ENCODE assay signal across 17 cellular contexts in genomic region chr13:113969311-113969972, GRCh38. TPM values are rescaled to one million over a fixed set of nuclear protein-coding genes. Genes with fewer than 3 reads are reported as not detected.
DNase-seq lines count a peak whose midpoint lies in the region; ATAC-seq and TF ChIP-seq lines count a peak whose summit lies in the region.
"Had no signal": no experiment of that assay in that cellular context is flagged by ENCODE, and none has a peak within 500 bp of the region (broad histone marks: within the 10 kb centered on the region; RNA-seq: fewer than 3 reads in every experiment).

No MANE protein-coding gene starts in this region.

- H3K18ac ChIP-seq in H9 (ENCODE audit: insufficient read length, low read depth, low read length) = no peak overlapping the region

- H3K4me1 Mint-ChIP-seq in CD8-positive, alpha-beta T cell (ENCODE audit: low read depth) = no peaks in the 10 kb centered on the region
- H3K4me1 Mint-ChIP-seq in H9 = peaks cover 0 to 4% of the 10 kb centered on the region in 2 experiments; a peak in 1 of 4 replicates
- peaks cover 3% of the 10 kb centered on the region for H3K4me1 Mint-ChIP-seq in mesothelial cell of epicardium
- H3K4me1 Mint-ChIP-seq: IgD-negative memory B cell had no signal

- H3K36me3 Mint-ChIP-seq in CD8-positive, alpha-beta T cell = peaks cover 42% of the 10 kb centered on the region
- H3K36me3 Mint-ChIP-seq in H9 (ENCODE audit: insufficient read depth in 1 of 3, low read depth in 3 of 3) (no peaks in the 10 kb centered on the region), mesothelial cell of epicardium (no peaks in the 10 kb centered on the region)
- H3K36me3 Mint-ChIP-seq: activated naive CD4-positive, alpha-beta T cell treated with anti-CD3 and anti-CD28 coated beads, Interleukin-2, amount 50 U/mL, for 72 hours had no signal

- no peak overlapping the region for H3K4ac ChIP-seq in H9 (ENCODE audit: low read depth, low read length)

- TF ChIP-seq POLR2A in breast epithelium (IDR thresholded peaks at IDR 0.05) = no peak
- no peak for TF ChIP-seq POLR2A in stomach (IDR thresholded peaks at IDR 0.05)

- H3K9me3 ChIP-seq in CD8-positive, alpha-beta T cell (ENCODE audit: low read length) = no peaks in the 10 kb centered on the region
- no peaks in the 10 kb centered on the region for H3K9me3 ChIP-seq in breast epithelium
- no peaks in the 10 kb centered on the region for H3K9me3 ChIP-seq in lower lobe of right lung
- no peaks in the 10 kb centered on the region for H3K9me3 ChIP-seq in stomach
- peaks cover 7% of the 10 kb centered on the region for H3K9me3 ChIP-seq in H9 (ENCODE audit: control insufficient read depth, low read depth, low read length)
- H3K9me3 ChIP-seq: gastroesophageal sphincter, uterus had no signal

- H2BK5ac ChIP-seq in H9 (ENCODE audit: insufficient read length, low read length) = no peak overlapping the region

- H3K23ac ChIP-seq in H9 (ENCODE audit: insufficient read length, low read depth, low read length) = no peak overlapping the region

- WGBS in stomach, 5 donors = 75 to 88% (median 79%) methylated on average over 23 to 25 of the region's 25 CpGs
- no CpG with 5 or more reads among the region's 25 CpGs for WGBS in H9 (ENCODE audit: extremely low coverage, insufficient read length, low lambda C conversion rate)

- no peaks in the 10 kb centered on the region for H3K27me3 Mint-ChIP-seq in CD8-positive, alpha-beta T cell (ENCODE audit: low read depth)
- H3K27me3 Mint-ChIP-seq in H9 (ENCODE audit: low read depth) (no peaks in the 10 kb centered on the region; the same call in 1 of the 2 replicates), mesothelial cell of epicardium (ENCODE audit: low read depth) (no peaks in the 10 kb centered on the region)
- H3K27me3 Mint-ChIP-seq: CD4-positive, CD25-positive, alpha-beta regulatory T cell; IgD-negative memory B cell had no signal

- intact Hi-C loops in CD8-positive, alpha-beta T cell (cut with DNase I, micrococcal nuclease) = no loop called here
- intact Hi-C loops in breast epithelium (cut with DNase I; ENCODE audit: low total_unique reads) (no loop called here), lower lobe of right lung (cut with DNase I) (no loop called here), stomach (cut with DNase I; ENCODE audit: low total_unique reads) (no loop called here)

- peaks cover 24% of the 10 kb centered on the region for H3K36me3 ChIP-seq in CD8-positive, alpha-beta T cell (ENCODE audit: insufficient read depth, low read length)
- H3K36me3 ChIP-seq in breast epithelium (no peaks in the 10 kb centered on the region), lower lobe of right lung (no peaks in the 10 kb centered on the region), stomach (peaks cover 0 to 27% (median 25%) of the 10 kb centered on the region in 4 donors)
- H3K36me3 ChIP-seq: uterus had no signal

- POLR2A ChIA-PET in CD8-positive, alpha-beta T cell (lab: Charles Lee) = no interaction called here

- no peak overlapping the region for H3T11ph ChIP-seq in H9 (ENCODE audit: low read length)

- TF ChIP-seq CTCF in CD8-positive, alpha-beta T cell (IDR thresholded peaks at IDR 0.05) = no peak
- TF ChIP-seq CTCF in breast epithelium (IDR thresholded peaks at IDR 0.05) (no peak), lower lobe of right lung (IDR thresholded peaks at IDR 0.05) (no peak), stomach (IDR thresholded peaks at IDR 0.05) (no peak), H9 (conservative IDR thresholded peaks at IDR 0.05) (no peak), mesothelial cell of epicardium (IDR thresholded peaks at IDR 0.05; ENCODE audit: unreplicated experiment) (no peak)

- no peaks in the 10 kb centered on the region for H3K79me1 ChIP-seq in H9 (ENCODE audit: insufficient read depth, low read depth, low read length, poor library complexity, severe bottlenecking)

- no peak overlapping the region for H3K56ac ChIP-seq in H9 (ENCODE audit: insufficient read length, low read depth, low read length)

- ATAC-seq in CD8-positive, alpha-beta T cell = no peak
- ATAC-seq in lower lobe of right lung = no peak
- ATAC-seq: activated naive CD4-positive, alpha-beta T cell treated with anti-CD3 and anti-CD28 coated beads, Interleukin-2, amount 50 U/mL, for 72 hours; gastroesophageal sphincter; SK-N-SH treated with all-trans-retinoic acid at 6 μM for 48 hours had no signal

- no peak overlapping the region for H2BK15ac ChIP-seq in H9 (ENCODE audit: low read depth, low read length)

- no peak overlapping the region for H4K5ac ChIP-seq in H9 (ENCODE audit: insufficient read length, low read depth, low read length)

- no peaks in the 10 kb centered on the region for H4K20me1 ChIP-seq in H9 (ENCODE audit: control insufficient read depth, insufficient read depth, insufficient read length)

- H2BK120ac ChIP-seq in H9 (ENCODE audit: low read depth, low read length, poor library complexity, severe bottlenecking) = no peak overlapping the region

- CTCF ChIA-PET in CD8-positive, alpha-beta T cell (lab: Charles Lee) = no interaction called here

- no peaks in the 10 kb centered on the region for H3K9me3 Mint-ChIP-seq in CD8-positive, alpha-beta T cell
- H3K9me3 Mint-ChIP-seq in H9 (no peaks in the 10 kb centered on the region; a peak in 1 of 5 replicates), mesothelial cell of epicardium (no peaks in the 10 kb centered on the region)
- H3K9me3 Mint-ChIP-seq: activated naive CD4-positive, alpha-beta T cell treated with anti-CD3 and anti-CD28 coated beads, Interleukin-2, amount 50 U/mL, for 72 hours; IgD-negative memory B cell had no signal

- no peak overlapping the region for H3K4me3 Mint-ChIP-seq in CD8-positive, alpha-beta T cell
- no peak overlapping the region for H3K4me3 Mint-ChIP-seq in H9
- no peak overlapping the region for H3K4me3 Mint-ChIP-seq in mesothelial cell of epicardium
- H3K4me3 Mint-ChIP-seq: IgD-negative memory B cell had no signal

- no peak overlapping the region for H2AK5ac ChIP-seq in H9 (ENCODE audit: insufficient read length, low read length)

- H2BK12ac ChIP-seq in H9 (ENCODE audit: insufficient read length, low read depth, low read length) = no peak overlapping the region

- H3K23me2 ChIP-seq in H9 (ENCODE audit: insufficient read length, low read depth, low read length, poor library complexity, severe bottlenecking) = no peaks in the 10 kb centered on the region

- no peak overlapping the region; the same call in 1 of the 2 replicates for H3K14ac ChIP-seq in H9 (ENCODE audit: insufficient read depth, low read length)

- TF ChIP-seq EP300 in stomach (IDR thresholded peaks at IDR 0.05) = no peak

- H4K91ac ChIP-seq in H9 (ENCODE audit: insufficient read length, low read depth, low read length) = no peak overlapping the region

- no peak overlapping the region for H3K27ac ChIP-seq in CD8-positive, alpha-beta T cell (ENCODE audit: low read depth, low read length)
- H3K27ac ChIP-seq in breast epithelium (peak overlapping the region; percentile 91 to 95), lower lobe of right lung (peak overlapping the region; percentile 76), stomach (peak overlapping the region; percentile 86 to 94 (median 92)), H9 (ENCODE audit: insufficient read length, low read depth, low read length) (no peak overlapping the region)
- H3K27ac ChIP-seq: uterus had no signal

- H3K4me2 ChIP-seq in H9 (ENCODE audit: insufficient read depth, insufficient read length, low read length) = no peak overlapping the region

- no peaks in the 10 kb centered on the region for H3K27me3 ChIP-seq in CD8-positive, alpha-beta T cell (ENCODE audit: insufficient read depth, low read length)
- H3K27me3 ChIP-seq in breast epithelium = no peaks in the 10 kb centered on the region
- H3K27me3 ChIP-seq in lower lobe of right lung (ENCODE audit: low read depth) = no peaks in the 10 kb centered on the region
- no peaks in the 10 kb centered on the region for H3K27me3 ChIP-seq in stomach
- no peaks in the 10 kb centered on the region for H3K27me3 ChIP-seq in H9 (ENCODE audit: insufficient read depth, low read length)
- H3K27me3 ChIP-seq: gastroesophageal sphincter, uterus had no signal

- H3K4me1 ChIP-seq in CD8-positive, alpha-beta T cell (ENCODE audit: insufficient read depth, low read length) = no peaks in the 10 kb centered on the region
- H3K4me1 ChIP-seq in breast epithelium (peaks cover 5 to 12% of the 10 kb centered on the region in 2 donors), lower lobe of right lung (peaks cover 12% of the 10 kb centered on the region), stomach (peaks cover 13 to 42% (median 37%) of the 10 kb centered on the region in 4 donors), H9 (ENCODE audit: insufficient read depth, low read length) (no peaks in the 10 kb centered on the region)
- H3K4me1 ChIP-seq: uterus had no signal

- no peak overlapping the region for H3K4me3 ChIP-seq in CD8-positive, alpha-beta T cell (ENCODE audit: low read depth, low read length)
- H3K4me3 ChIP-seq in breast epithelium (peak overlapping the region in 2 of 3 donors; percentile 38 to 57), lower lobe of right lung (peak overlapping the region; percentile 25), stomach (peak overlapping the region; percentile 29 to 37 (median 32))
- H3K4me3 ChIP-seq: gastroesophageal sphincter, uterus had no signal

- peak in 1 of 7 experiments; percentile 18 for DNase-seq in CD8-positive, alpha-beta T cell
- DNase-seq in breast epithelium (ENCODE audit: low spot score in 2 of 2) (no peak), lower lobe of right lung (peak; percentile 39), stomach (no peak), H9 (no peak), SW480 (ENCODE audit: low spot score) (no peak), mesothelial cell of epicardium (ENCODE audit: low spot score in 2 of 2, unreplicated experiment in 2 of 2) (no peak), NCI-H69 (lab: John Stamatoyannopoulos, UW) (no peak)
- DNase-seq: CD4-positive, CD25-positive, alpha-beta regulatory T cell; DMS 273 treated with DMSO at 0.1 percent for 48 hours; NCI-H1417 treated with DMSO at 0.1 percent for 48 hours; NCI-H2107; uterus had no signal

- H3K27ac Mint-ChIP-seq in CD8-positive, alpha-beta T cell = peak overlapping the region; percentile 33
- H3K27ac Mint-ChIP-seq in H9 (no peak overlapping the region), mesothelial cell of epicardium (no peak overlapping the region)

- H2AFZ ChIP-seq in H9 (ENCODE audit: low read length) = no peak overlapping the region

- H3K9ac ChIP-seq in H9 (ENCODE audit: extremely low read depth, insufficient read length, low read length) = no peak overlapping the region

- H2BK20ac ChIP-seq in H9 (ENCODE audit: low read depth, low read length, poor library complexity, severe bottlenecking) = no peak overlapping the region

- H4K8ac ChIP-seq in H9 (replicated peaks; ENCODE audit: insufficient read length, low read depth, low read length) = no peak overlapping the region

- no peaks in the 10 kb centered on the region for H3K79me2 ChIP-seq in H9 (ENCODE audit: insufficient read depth, low read length)

RNA-seq across cellular contexts. Expression of gene C13orf46, which starts 4.4 kb away (rescaled TPM):
- total RNA-seq in CD8-positive, alpha-beta T cell = 10 to 100 TPM; 12.1 to 16.8 TPM
- under 1 TPM; 0.16 to 0.73 (median 0.66) TPM for total RNA-seq in breast epithelium
- 14.0 TPM for total RNA-seq in lower lobe of right lung
- 10 to 100 TPM in 2 of 5 donors, 1 to 10 TPM in 1, under 1 TPM in 1, not detected in 1; 0.58 to 32.6 (median 12.0) TPM for total RNA-seq in stomach
- 10 to 100 TPM in 1 of 3 donors, 1 to 10 TPM in 1, under 1 TPM in 1; 0.95 to 17.6 (median 8.7) TPM for polyA plus RNA-seq in stomach
- total RNA-seq in H9 (2021) = 0.15 and 0.55 TPM in 2 replicates
- 0.54 to 1.8 TPM (median 0.57 TPM) in 3 replicates for total RNA-seq in mesothelial cell of epicardium

Comparison
In these comparisons a context has a peak if more than half of its experiments do, and no peak if none do; other contexts are left out.
1. H3K27ac ChIP-seq: peak in breast epithelium (2 of 2), lower lobe of right lung (single experiment) and stomach (5 of 5); none in CD8-positive, alpha-beta T cell (single experiment) and H9 (single experiment).